ENCODE assay signal across 8 cellular contexts in the genomic region with DNA sequence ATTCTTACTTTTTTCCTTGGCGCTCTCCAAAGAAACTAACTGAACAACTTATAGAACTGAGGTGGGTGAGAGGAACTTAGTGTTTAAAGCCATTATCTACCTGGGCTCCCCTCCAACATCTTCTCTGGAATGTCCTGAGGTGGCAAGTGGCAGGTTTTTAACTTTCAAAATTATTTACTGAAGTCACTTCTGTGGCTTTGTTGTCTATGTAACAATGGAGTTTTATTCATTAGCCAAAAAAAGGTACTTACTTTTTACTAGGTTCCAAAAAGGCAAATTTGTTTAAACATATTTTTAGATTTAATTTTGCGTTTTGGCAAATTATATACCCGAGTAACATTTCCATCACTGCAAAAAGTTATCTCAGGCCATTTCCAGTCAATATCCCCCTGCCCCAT. TPM values are rescaled to one million over a fixed set of nuclear protein-coding genes. Genes with fewer than 3 reads are reported as not detected.
A peak's percentile ranks its signal among the peaks of the same experiment; 100 is the strongest.
DNase-seq lines count a peak whose midpoint lies in the region; ATAC-seq and TF ChIP-seq lines count a peak whose summit lies in the region.

No MANE protein-coding gene starts in this region.

- H3K36me3 Mint-ChIP-seq in activated naive CD8-positive, alpha-beta T cell treated with anti-CD3 and anti-CD28 coated beads, Interleukin-2, amount 10 ng/mL, durations not matched to agents 7 days and 5 days = peaks cover 68% of the 10 kb centered on the region

- H3K4me1 Mint-ChIP-seq in activated naive CD8-positive, alpha-beta T cell treated with anti-CD3 and anti-CD28 coated beads, Interleukin-2, amount 10 ng/mL, durations not matched to agents 7 days and 5 days = peaks cover 50% of the 10 kb centered on the region

- ATAC-seq in left ventricle myocardium superior (no peak), upper lobe of right lung (no peak), left lobe of liver (no peak), HG02852 (IDR thresholded peaks at IDR 0.05; ENCODE audit: unreplicated experiment) (no peak)
- ATAC-seq in activated naive CD8-positive, alpha-beta T cell treated with anti-CD3 and anti-CD28 coated beads, Interleukin-2, amount 10 ng/mL, durations not matched to agents 7 days and 5 days (ENCODE audit: low read depth) = no peak

- peak overlapping the region; percentile 94 for H3K27ac Mint-ChIP-seq in activated naive CD8-positive, alpha-beta T cell treated with anti-CD3 and anti-CD28 coated beads, Interleukin-2, amount 10 ng/mL, durations not matched to agents 7 days and 5 days

- H3K9me3 ChIP-seq in right atrium auricular region (no peaks in the 10 kb centered on the region), upper lobe of right lung (no peaks in the 10 kb centered on the region)

- H3K27ac ChIP-seq in right atrium auricular region (peak overlapping the region; percentile 51 to 93), upper lobe of right lung (peak overlapping the region; percentile 34)

- no peak for DNase-seq in right atrium auricular region (ENCODE audit: low spot score)
- no peak for DNase-seq in left ventricle myocardium superior
- DNase-seq in activated naive CD8-positive, alpha-beta T cell treated with anti-CD3 and anti-CD28 coated beads, Interleukin-2, amount 10 ng/mL, durations not matched to agents 7 days and 5 days = no peak
- no peak for DNase-seq in kidney epithelial cell (ENCODE audit: low read depth)
- DNase-seq in upper lobe of right lung = no peak
- DNase-seq in OCI-M1 (lab: John Stamatoyannopoulos, UW) = no peak
- DNase-seq in left lobe of liver (ENCODE audit: low spot score) = no peak

- no peak for TF ChIP-seq CTCF in right atrium auricular region (IDR thresholded peaks at IDR 0.05)
- no peak for TF ChIP-seq CTCF in kidney epithelial cell (IDR thresholded peaks at IDR 0.05; ENCODE audit: insufficient read depth, low read length, poor library complexity, severe bottlenecking)
- no peak for TF ChIP-seq CTCF in upper lobe of right lung (IDR thresholded peaks at IDR 0.05)

- POLR2A ChIA-PET in activated naive CD8-positive, alpha-beta T cell treated with anti-CD3 and anti-CD28 coated beads, Interleukin-2, amount 10 ng/mL, durations not matched to agents 7 days and 5 days (lab: Charles Lee) = interaction anchor here (5.2 to 6.2 kb wide), 3 partner anchors 25 to 91 kb away, joined by 78 to 193 read pairs (median 179); no protein-coding TSS in a partner anchor

- H3K27me3 Mint-ChIP-seq in activated naive CD8-positive, alpha-beta T cell treated with anti-CD3 and anti-CD28 coated beads, Interleukin-2, amount 10 ng/mL, durations not matched to agents 7 days and 5 days = no peaks in the 10 kb centered on the region

- H3K4me3 ChIP-seq in right atrium auricular region (no peak overlapping the region), kidney epithelial cell (ENCODE audit: low read depth, low read length) (peak overlapping the region; percentile 84), upper lobe of right lung (peak overlapping the region; percentile 90)

- H3K9me3 Mint-ChIP-seq in activated naive CD8-positive, alpha-beta T cell treated with anti-CD3 and anti-CD28 coated beads, Interleukin-2, amount 10 ng/mL, durations not matched to agents 7 days and 5 days = no peaks in the 10 kb centered on the region

- no peaks in the 10 kb centered on the region for H3K27me3 ChIP-seq in right atrium auricular region
- H3K27me3 ChIP-seq in kidney epithelial cell (ENCODE audit: control insufficient read depth, insufficient read depth, low read length) = no peaks in the 10 kb centered on the region
- no peaks in the 10 kb centered on the region for H3K27me3 ChIP-seq in upper lobe of right lung

- H3K4me3 Mint-ChIP-seq in activated naive CD8-positive, alpha-beta T cell treated with anti-CD3 and anti-CD28 coated beads, Interleukin-2, amount 10 ng/mL, durations not matched to agents 7 days and 5 days = peak overlapping the region; percentile 96

- H3K36me3 ChIP-seq in right atrium auricular region (peaks cover 39% of the 10 kb centered on the region), kidney epithelial cell (ENCODE audit: control insufficient read depth, insufficient read depth, low read length) (peaks cover 4% of the 10 kb centered on the region), upper lobe of right lung (peaks cover 50% of the 10 kb centered on the region)

- intact Hi-C loops in left ventricle myocardium superior (cut with micrococcal nuclease) = no loop called here
- intact Hi-C loops in upper lobe of right lung (cut with DNase I) = no loop called here

- H3K4me1 ChIP-seq in right atrium auricular region (peaks cover 0 to 80% of the 10 kb centered on the region in 2 donors), upper lobe of right lung (peaks cover 76% of the 10 kb centered on the region)

RNA-seq across cellular contexts. Expression of a gene that starts 2.4 kb away (rescaled TPM):
- 100 to 1,000 TPM; 149 to 334 TPM for total RNA-seq in right atrium auricular region
- 126 TPM for total RNA-seq in left ventricle myocardium superior
- total RNA-seq in activated naive CD8-positive, alpha-beta T cell treated with anti-CD3 and anti-CD28 coated beads, Interleukin-2, amount 10 ng/mL, durations not matched to agents 7 days and 5 days = 1,000 to 10,000 TPM; 2,428 to 2,545 TPM
- 1,235 and 1,336 TPM in 2 replicates for total RNA-seq in kidney epithelial cell
- total RNA-seq in upper lobe of right lung = 640 TPM
- 382 TPM for total RNA-seq in left lobe of liver

RNA-seq across cellular contexts. Expression of a gene that starts 58.7 kb away (rescaled TPM):
- 100 to 1,000 TPM in 1 of 2 donors, 10 to 100 TPM in 1; 99.8 to 125 TPM for total RNA-seq in right atrium auricular region
- 115 TPM for total RNA-seq in left ventricle myocardium superior
- total RNA-seq in activated naive CD8-positive, alpha-beta T cell treated with anti-CD3 and anti-CD28 coated beads, Interleukin-2, amount 10 ng/mL, durations not matched to agents 7 days and 5 days = 10 to 100 TPM; 64.4 to 68.7 TPM
- 33.3 and 47.5 TPM in 2 replicates for total RNA-seq in kidney epithelial cell
- 99.6 TPM for total RNA-seq in upper lobe of right lung
- 30.9 TPM for total RNA-seq in left lobe of liver

Comparison
In these comparisons a context has a peak if more than half of its experiments do, and no peak if none do; other contexts are left out.
1. H3K4me3 ChIP-seq: peak in kidney epithelial cell (single experiment) and upper lobe of right lung (single experiment); none in right atrium auricular region (0 of 2).